ENCODE assay signal across 8 cellular contexts in the genomic region with DNA sequence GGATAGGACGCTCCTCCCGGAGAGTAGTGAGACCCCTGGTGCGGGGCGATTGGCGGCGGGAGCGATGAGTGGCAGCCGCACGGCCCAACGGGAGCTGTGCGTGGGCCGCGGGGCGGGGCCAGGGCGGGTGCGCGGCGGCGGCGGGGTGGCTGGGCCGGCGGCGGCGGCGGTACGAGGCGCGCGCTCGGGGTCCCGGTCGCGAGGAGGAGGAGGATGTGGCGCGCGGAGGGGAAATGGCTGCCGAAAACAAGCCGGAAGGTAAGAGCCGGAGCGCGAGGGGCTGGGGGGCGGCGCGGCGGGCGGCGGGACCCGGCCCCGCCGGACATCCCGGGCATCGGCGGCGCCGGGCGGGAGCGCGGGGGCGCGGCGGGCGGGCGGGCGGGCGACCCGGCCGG. TPM values are rescaled to one million over a fixed set of nuclear protein-coding genes. Genes with fewer than 3 reads are reported as not detected.
DNase-seq lines count a peak whose midpoint lies in the region; ATAC-seq and TF ChIP-seq lines count a peak whose summit lies in the region.

Gene CAMTA1, plus strand, starts transcription at position 137 of the 395 bp plus-strand sequence. Its CDS starts 77 bp downstream, at position 214.

- peak within 1 kb of the TSS; percentile 75 for H3K4me3 ChIP-seq in fibroblast of pulmonary artery (replicated peaks; ENCODE audit: low read depth, low read length)

- H3K27ac Mint-ChIP-seq in T-helper 1 cell treated with Interleukin-12 subunit alpha and Interleukin-12 subunit beta and Interleukin-4 antibody, amounts not matched to agents 30 μg/mL and 1 μg/mL, for 36 hours = peak within 1 kb of the TSS; percentile 95
- H3K27ac Mint-ChIP-seq in osteocyte (ENCODE audit: unreplicated experiment) = peak within 1 kb of the TSS; percentile 94

- H3K36me3 Mint-ChIP-seq in T-helper 1 cell treated with Interleukin-12 subunit alpha and Interleukin-12 subunit beta and Interleukin-4 antibody, amounts not matched to agents 30 μg/mL and 1 μg/mL, for 36 hours (ENCODE audit: low read depth) = peaks cover 14% of the 10 kb centered on the region
- no peaks in the 10 kb centered on the region for H3K36me3 Mint-ChIP-seq in osteocyte (ENCODE audit: unreplicated experiment)

- peaks cover 39% of the 10 kb centered on the region for H3K4me1 Mint-ChIP-seq in T-helper 1 cell treated with Interleukin-12 subunit alpha and Interleukin-12 subunit beta and Interleukin-4 antibody, amounts not matched to agents 30 μg/mL and 1 μg/mL, for 36 hours (ENCODE audit: low read depth)
- H3K4me1 Mint-ChIP-seq in osteocyte (ENCODE audit: unreplicated experiment) = peaks cover 33% of the 10 kb centered on the region

- peak within 1 kb of the TSS; percentile 97 for H3K4me3 Mint-ChIP-seq in T-helper 1 cell treated with Interleukin-12 subunit alpha and Interleukin-12 subunit beta and Interleukin-4 antibody, amounts not matched to agents 30 μg/mL and 1 μg/mL, for 36 hours
- peak within 1 kb of the TSS; percentile 94 for H3K4me3 Mint-ChIP-seq in osteocyte (ENCODE audit: unreplicated experiment)

- TF ChIP-seq CTCF in fibroblast of pulmonary artery (IDR thresholded peaks at IDR 0.05; ENCODE audit: low read length, missing control alignments) (no peak), osteocyte (IDR thresholded peaks at IDR 0.05) (no peak)

- DNase-seq in Daoy (ENCODE audit: low read depth) = no peak
- DNase-seq in fibroblast of pulmonary artery (ENCODE audit: low read depth) = no peak
- no peak for DNase-seq in osteocyte (ENCODE audit: extremely low spot score, unreplicated experiment)
- DNase-seq in CD1c-positive myeloid dendritic cell (ENCODE audit: extremely low spot score) = no peak
- DNase-seq in NCI-H2081 treated with DMSO at 0.1 percent for 48 hours (lab: John Stamatoyannopoulos, UW) = no peak
- DNase-seq in NCI-H510A (lab: John Stamatoyannopoulos, UW) = no peak

- H3K27me3 Mint-ChIP-seq in T-helper 1 cell treated with Interleukin-12 subunit alpha and Interleukin-12 subunit beta and Interleukin-4 antibody, amounts not matched to agents 30 μg/mL and 1 μg/mL, for 36 hours (ENCODE audit: low read depth) = no peaks in the 10 kb centered on the region
- no peaks in the 10 kb centered on the region for H3K27me3 Mint-ChIP-seq in osteocyte (ENCODE audit: unreplicated experiment)

- peak; percentile 76 for ATAC-seq in HG02642 (IDR thresholded peaks at IDR 0.05; ENCODE audit: poor library complexity, unreplicated experiment)

- H3K9me3 Mint-ChIP-seq in T-helper 1 cell treated with Interleukin-12 subunit alpha and Interleukin-12 subunit beta and Interleukin-4 antibody, amounts not matched to agents 30 μg/mL and 1 μg/mL, for 36 hours = no peaks in the 10 kb centered on the region
- H3K9me3 Mint-ChIP-seq in osteocyte (ENCODE audit: unreplicated experiment) = no peaks in the 10 kb centered on the region

RNA-seq across cellular contexts. Expression of gene CAMTA1, which starts in this region (rescaled TPM):
- 76.0 and 105 TPM in 2 replicates for total RNA-seq in Daoy (2014; rRNA removed; shearing (Covaris generic))
- total RNA-seq in osteocyte = 68.1 and 81.6 TPM in 2 replicates
